Comparison of ENCODE assay signal across 13 cellular contexts in the genomic region with DNA sequence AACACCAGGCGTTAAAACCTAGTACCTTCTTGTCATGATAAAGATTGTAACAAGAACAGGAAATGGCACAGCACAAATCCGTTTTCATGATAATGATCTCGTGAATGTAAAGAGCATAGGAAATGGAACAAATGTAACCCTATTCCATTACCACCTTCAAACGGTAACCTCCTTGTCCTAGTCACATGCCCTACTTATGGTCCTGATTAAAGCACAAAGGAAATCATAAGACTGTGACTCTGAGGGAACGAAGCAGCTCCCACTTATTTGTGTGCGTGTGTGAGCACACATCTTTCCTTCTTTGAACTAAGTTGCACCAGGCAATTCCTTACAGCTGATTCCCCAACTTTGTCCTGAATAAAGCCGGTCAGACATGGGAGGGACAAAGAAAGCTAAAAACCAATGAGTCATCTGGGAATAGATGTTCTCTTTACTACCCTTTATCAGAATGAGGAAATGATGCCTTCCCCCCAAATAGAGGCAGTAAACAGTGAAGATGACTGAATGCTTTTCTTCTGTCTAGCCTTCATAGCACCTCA.
DNase-seq lines count a peak whose midpoint lies in the region; ATAC-seq and FAIRE-seq lines count a peak whose summit lies in the region.
"Had no signal": no experiment of that assay in that cellular context is flagged by ENCODE, and none has a peak within 500 bp of the region (broad histone marks: within the 10 kb centered on the region; RNA-seq: fewer than 3 reads in every experiment).

No MANE protein-coding gene starts in this region.

- no peak overlapping the region for H2BK120ac ChIP-seq in mesenchymal stem cell (ENCODE audit: low read depth, low read length)

- H3K27ac ChIP-seq in mesenchymal stem cell (ENCODE audit: low read length, poor library complexity, severe bottlenecking), result no peak overlapping the region
- H3K27ac ChIP-seq: neural progenitor cell had no signal

- H3K4ac ChIP-seq in mesenchymal stem cell (ENCODE audit: low read depth in 1 of 2, low read length in 2 of 2), result no peak overlapping the region

- peak overlapping the region; percentile 35 for H3K27ac Mint-ChIP-seq in activated naive CD8-positive, alpha-beta T cell treated with anti-CD3 and anti-CD28 coated beads, Interleukin-2, amount 50 U/mL, for 24 hours
- H3K27ac Mint-ChIP-seq: neural progenitor cell had no signal

- peak overlapping the region; percentile 30 for H3K9ac ChIP-seq in mesenchymal stem cell (ENCODE audit: low read length)
- H3K9ac ChIP-seq: neural progenitor cell had no signal

- H2BK12ac ChIP-seq in mesenchymal stem cell (ENCODE audit: low read length in 2 of 2), result no peak overlapping the region

- peak; percentile 65 for ATAC-seq in activated naive CD8-positive, alpha-beta T cell treated with anti-CD3 and anti-CD28 coated beads, Interleukin-2, amount 50 U/mL, for 24 hours
- ATAC-seq in left ventricle myocardium superior (no peak), GM19467 (IDR thresholded peaks at IDR 0.05; ENCODE audit: unreplicated experiment) (no peak)
- ATAC-seq: SK-N-SH treated with all-trans-retinoic acid at 6 μM for 48 hours had no signal

- H3K18ac ChIP-seq in mesenchymal stem cell (ENCODE audit: low read depth in 1 of 2, low read length in 2 of 2), result peak overlapping the region in 1 of 2 experiments; percentile 5

- H3K27me3 Mint-ChIP-seq in activated naive CD8-positive, alpha-beta T cell treated with anti-CD3 and anti-CD28 coated beads, Interleukin-2, amount 50 U/mL, for 24 hours, result no peaks in the 10 kb centered on the region

- H3K14ac ChIP-seq in mesenchymal stem cell (ENCODE audit: low read length in 2 of 2), result no peak overlapping the region

- H3K9me3 ChIP-seq in mesenchymal stem cell (ENCODE audit: control insufficient read depth, low read length), result no peaks in the 10 kb centered on the region
- H3K9me3 ChIP-seq: BE2C had no signal

- DNase-seq in AG20443 (ENCODE audit: low spot score), result peak; percentile 50
- DNase-seq in HT1080 (ENCODE audit: low read depth), result peak; percentile 21
- DNase-seq in activated naive CD8-positive, alpha-beta T cell treated with anti-CD3 and anti-CD28 coated beads, Interleukin-2, amount 50 U/mL, for 24 hours, result no peak
- peak; percentile 11 for DNase-seq in mesenchymal stem cell
- DNase-seq in left ventricle myocardium superior, result no peak
- no peak for DNase-seq in GOT3 (lab: John Stamatoyannopoulos, UW)
- DNase-seq in urothelium cell line (ENCODE audit: low spot score), result no peak
- DNase-seq: BE2C, kidney, MM.1S had no signal

- H2AK5ac ChIP-seq in mesenchymal stem cell (ENCODE audit: low read length, severe bottlenecking), result no peak overlapping the region

- no peak overlapping the region for H2AFZ ChIP-seq in mesenchymal stem cell (ENCODE audit: low read depth, low read length)
- H2AFZ ChIP-seq: neural progenitor cell had no signal

- H3K23ac ChIP-seq in mesenchymal stem cell (ENCODE audit: low read length in 2 of 2), result no peak overlapping the region

- H4K8ac ChIP-seq in mesenchymal stem cell (ENCODE audit: low read length), result no peak overlapping the region

- no peak overlapping the region for H3K4me3 Mint-ChIP-seq in activated naive CD8-positive, alpha-beta T cell treated with anti-CD3 and anti-CD28 coated beads, Interleukin-2, amount 50 U/mL, for 24 hours
- H3K4me3 Mint-ChIP-seq: neural progenitor cell had no signal

- no peak overlapping the region for H2BK15ac ChIP-seq in mesenchymal stem cell (ENCODE audit: low read depth, poor library complexity, severe bottlenecking)

- no peaks in the 10 kb centered on the region for H3K4me1 ChIP-seq in mesenchymal stem cell (ENCODE audit: control insufficient read depth, insufficient read depth, low read depth, low read length)
- H3K4me1 ChIP-seq: BE2C, neural progenitor cell had no signal

- intact Hi-C loops in left ventricle myocardium superior (cut with micrococcal nuclease), result no loop called here

- H3K4me1 Mint-ChIP-seq in activated naive CD8-positive, alpha-beta T cell treated with anti-CD3 and anti-CD28 coated beads, Interleukin-2, amount 50 U/mL, for 24 hours, result peaks cover 46% of the 10 kb centered on the region
- H3K4me1 Mint-ChIP-seq: neural progenitor cell had no signal

- H3K9me3 Mint-ChIP-seq in activated naive CD8-positive, alpha-beta T cell treated with anti-CD3 and anti-CD28 coated beads, Interleukin-2, amount 50 U/mL, for 24 hours, result peaks cover 5% of the 10 kb centered on the region
- H3K9me3 Mint-ChIP-seq: neural progenitor cell had no signal

- FAIRE-seq in urothelium cell line (lab: Jason Lieb, UNC), result no peak
- FAIRE-seq: kidney had no signal

- no peak overlapping the region for H3K4me2 ChIP-seq in mesenchymal stem cell (ENCODE audit: low read length, poor library complexity, severe bottlenecking)
- H3K4me2 ChIP-seq: neural progenitor cell had no signal

- H3K36me3 ChIP-seq in mesenchymal stem cell (ENCODE audit: control insufficient read depth in 1 of 2, insufficient read depth in 2 of 2, low read depth in 1 of 2, low read length in 2 of 2), result no peaks in the 10 kb centered on the region
- H3K36me3 ChIP-seq: BE2C, neural progenitor cell had no signal

- no peak overlapping the region for H3K4me3 ChIP-seq in mesenchymal stem cell (ENCODE audit: insufficient read depth in 1 of 2, low read depth in 1 of 2, low read length in 2 of 2)
- H3K4me3 ChIP-seq: neural progenitor cell had no signal

- no peak overlapping the region for H4K91ac ChIP-seq in mesenchymal stem cell (ENCODE audit: low read length)

- H3K27me3 ChIP-seq in mesenchymal stem cell (ENCODE audit: control insufficient read depth in 1 of 2, insufficient read depth in 1 of 2, low read length in 2 of 2), result no peaks in the 10 kb centered on the region
- H3K27me3 ChIP-seq: BE2C, neural progenitor cell had no signal

- H3K79me1 ChIP-seq in mesenchymal stem cell (replicated peaks; ENCODE audit: low read length, poor library complexity, severe bottlenecking), result no peaks in the 10 kb centered on the region

- 67% methylated on average over 6 of the region's 7 CpGs for WGBS in mesenchymal stem cell

- no peaks in the 10 kb centered on the region for H3K36me3 Mint-ChIP-seq in activated naive CD8-positive, alpha-beta T cell treated with anti-CD3 and anti-CD28 coated beads, Interleukin-2, amount 50 U/mL, for 24 hours (ENCODE audit: low read depth)

- H2BK5ac ChIP-seq in mesenchymal stem cell (ENCODE audit: low read depth, low read length, poor library complexity, severe bottlenecking), result no peak overlapping the region

Comparison
In these comparisons a context has a peak if more than half of its experiments do, and no peak if none do; other contexts are left out.
1. DNase-seq: peak in AG20443 (single experiment), HT1080 (single experiment) and mesenchymal stem cell (single experiment); none in activated naive CD8-positive, alpha-beta T cell treated with anti-CD3 and anti-CD28 coated beads, Interleukin-2, amount 50 U/mL, for 24 hours (single experiment), left ventricle myocardium superior (single experiment), GOT3 (single experiment) and urothelium cell line (single experiment).